8 cellular contexts compared by ENCODE assay signal in genomic region chr17:55601874-55602364, GRCh38.
DNase-seq lines count a peak whose midpoint lies in the region; ATAC-seq and TF ChIP-seq lines count a peak whose summit lies in the region.

No MANE protein-coding gene starts in this region.

- no peak for TF ChIP-seq POLR2A in spleen (IDR thresholded peaks at IDR 0.05)

- H3K4me1 ChIP-seq in heart right ventricle: no peaks in the 10 kb centered on the region
- no peaks in the 10 kb centered on the region for H3K4me1 ChIP-seq in right cardiac atrium (ENCODE audit: control insufficient read depth, insufficient read depth, low read length)
- no peaks in the 10 kb centered on the region for H3K4me1 ChIP-seq in SK-N-SH (ENCODE audit: control insufficient read depth in 1 of 2, insufficient read depth in 2 of 2, low read depth in 1 of 2, low read length in 1 of 2)
- no peaks in the 10 kb centered on the region for H3K4me1 ChIP-seq in fibroblast of lung (ENCODE audit: control insufficient read depth, extremely low read depth, insufficient read depth, low read length)
- H3K4me1 ChIP-seq in spleen: no peaks in the 10 kb centered on the region

- H3K79me2 ChIP-seq in SK-N-SH (ENCODE audit: insufficient read depth) (no peaks in the 10 kb centered on the region), fibroblast of lung (ENCODE audit: control insufficient read depth, insufficient read depth, low read length) (no peaks in the 10 kb centered on the region)

- TF ChIP-seq RAD21 in SK-N-SH (IDR thresholded peaks at IDR 0.05; ENCODE audit: low read length): peak; percentile 92

- no peak overlapping the region for H3K9ac ChIP-seq in SK-N-SH
- no peak overlapping the region for H3K9ac ChIP-seq in fibroblast of lung (ENCODE audit: insufficient read depth, low read length)

- CTCF ChIA-PET in SK-N-SH (lab: Yijun Ruan, JAX): interaction anchor here (0.7 to 3.4 kb wide), 57 partner anchors 8 to 1114 kb away, joined by 3 to 85 read pairs (median 5); partner anchors contain the start of genes PCTP and TMEM100

- H3K4me2 ChIP-seq in SK-N-SH (no peak overlapping the region), fibroblast of lung (ENCODE audit: extremely low read depth, insufficient read depth, low read length) (no peak overlapping the region)

- no peak for DNase-seq in heart right ventricle
- no peak for DNase-seq in right cardiac atrium
- peak; percentile 52 for DNase-seq in SK-N-SH
- DNase-seq in fibroblast of lung (ENCODE audit: low read depth in 2 of 2): peak in 1 of 2 donors; percentile 76
- DNase-seq in spleen: no peak
- DNase-seq in MG63: no peak

- no peaks in the 10 kb centered on the region for H3F3A ChIP-seq in SK-N-SH (replicated peaks; ENCODE audit: insufficient read depth)

- no peak for TF ChIP-seq EP300 in SK-N-SH (IDR thresholded peaks at IDR 0.05; ENCODE audit: borderline replicate concordance in 1 of 2, low read depth in 1 of 2, low read length in 1 of 2)

- POLR2A ChIA-PET in SK-N-SH (lab: Yijun Ruan, JAX): no interaction called here

- H3K27ac ChIP-seq in heart right ventricle (no peak overlapping the region), right cardiac atrium (ENCODE audit: low read length) (no peak overlapping the region), SK-N-SH (ENCODE audit: low read depth in 2 of 2, low read length in 1 of 2) (no peak overlapping the region), fibroblast of lung (ENCODE audit: insufficient read depth, low read length) (no peak overlapping the region), spleen (no peak overlapping the region)

- no peak for ATAC-seq in heart right ventricle
- no peak for ATAC-seq in right cardiac atrium
- ATAC-seq in HG03571 (IDR thresholded peaks at IDR 0.05; ENCODE audit: unreplicated experiment): peak; percentile 69
- ATAC-seq in HG02623 (IDR thresholded peaks at IDR 0.05; ENCODE audit: unreplicated experiment): no peak

- intact Hi-C loops in heart right ventricle (cut with DNase I): loop anchor here in 2 of 10 donors (1.0 to 10.0 kb wide), 2 partner anchors 67 to 75 kb away; no protein-coding TSS in a partner anchor
- intact Hi-C loops in right cardiac atrium (cut with DNase I): loop anchor here in 1 of 4 donors (5.0 kb wide), 1 partner anchor 75 kb away; no protein-coding TSS in a partner anchor
- intact Hi-C loops in spleen (cut with DNase I; ENCODE audit: low total_unique reads): no loop called here

- peak in 8 of 9 donors; percentile 14 to 71 (median 50) for TF ChIP-seq CTCF in heart right ventricle (IDR thresholded peaks at IDR 0.05)
- TF ChIP-seq CTCF in SK-N-SH (IDR thresholded peaks at IDR 0.05): peak; percentile 83
- TF ChIP-seq CTCF in fibroblast of lung (conservative IDR thresholded peaks at IDR 0.05 in 1 of 2, IDR thresholded peaks at IDR 0.05 in 1 of 2; ENCODE audit: low read depth in 1 of 2, low read length in 2 of 2): peak; percentile 89 to 93
- TF ChIP-seq CTCF in spleen (IDR thresholded peaks at IDR 0.05 in 8 of 11, conservative IDR thresholded peaks at IDR 0.05 in 3 of 11): peak in 10 of 11 experiments; percentile 23 to 73 (median 60)

- H2AFZ ChIP-seq in SK-N-SH (ENCODE audit: low read depth): no peak overlapping the region
- H2AFZ ChIP-seq in fibroblast of lung (ENCODE audit: low read length): no peak overlapping the region

- H4K20me1 ChIP-seq in SK-N-SH (ENCODE audit: insufficient read depth) (no peaks in the 10 kb centered on the region), fibroblast of lung (ENCODE audit: control insufficient read depth, extremely low read depth, insufficient read depth, low read length) (no peaks in the 10 kb centered on the region)

- peaks cover 0 to 48% (median 28%) of the 10 kb centered on the region in 11 donors for H3K9me3 ChIP-seq in heart right ventricle
- no peaks in the 10 kb centered on the region for H3K9me3 ChIP-seq in right cardiac atrium (ENCODE audit: control insufficient read depth, low read length)
- peaks cover 17% of the 10 kb centered on the region for H3K9me3 ChIP-seq in SK-N-SH
- H3K9me3 ChIP-seq in fibroblast of lung (ENCODE audit: control insufficient read depth, insufficient read depth, low read depth, low read length): no peaks in the 10 kb centered on the region
- H3K9me3 ChIP-seq in spleen: peaks cover 12 to 47% (median 34%) of the 10 kb centered on the region in 8 donors
- H3K9me3 ChIP-seq in MG63: peaks cover 3% of the 10 kb centered on the region; the same call in 1 of the 2 replicates

- H3K36me3 ChIP-seq in heart right ventricle: no peaks in the 10 kb centered on the region
- H3K36me3 ChIP-seq in SK-N-SH (replicated peaks in 1 of 2; ENCODE audit: control insufficient read depth in 1 of 2, insufficient read depth in 2 of 2, low read length in 1 of 2): no peaks in the 10 kb centered on the region
- H3K36me3 ChIP-seq in fibroblast of lung (ENCODE audit: control insufficient read depth, insufficient read depth, low read length): no peaks in the 10 kb centered on the region
- H3K36me3 ChIP-seq in spleen: no peaks in the 10 kb centered on the region
- no peaks in the 10 kb centered on the region for H3K36me3 ChIP-seq in MG63

- H3K4me3 ChIP-seq in heart right ventricle: no peak overlapping the region
- H3K4me3 ChIP-seq in right cardiac atrium (ENCODE audit: low read length): no peak overlapping the region
- H3K4me3 ChIP-seq in SK-N-SH (ENCODE audit: low read depth in 2 of 2, low read length in 1 of 2): no peak overlapping the region
- H3K4me3 ChIP-seq in fibroblast of lung (replicated peaks in 1 of 4; ENCODE audit: control extremely low read depth in 1 of 4, insufficient read depth in 1 of 4, low read depth in 3 of 4, low read length in 4 of 4): no peak overlapping the region
- no peak overlapping the region for H3K4me3 ChIP-seq in spleen
- H3K4me3 ChIP-seq in MG63: no peak overlapping the region

- no peaks in the 10 kb centered on the region for H3K9me2 ChIP-seq in SK-N-SH

- H3K27me3 ChIP-seq in heart right ventricle (peaks cover 0 to 8% (median 0%) of the 10 kb centered on the region in 7 donors), right cardiac atrium (ENCODE audit: control insufficient read depth, insufficient read depth) (no peaks in the 10 kb centered on the region), SK-N-SH (ENCODE audit: insufficient read depth) (no peaks in the 10 kb centered on the region), fibroblast of lung (ENCODE audit: control insufficient read depth, insufficient read depth, low read length) (no peaks in the 10 kb centered on the region), spleen (replicated peaks in 1 of 7) (peaks cover 0 to 6% (median 0%) of the 10 kb centered on the region in 7 donors), MG63 (peaks cover 4% of the 10 kb centered on the region)

TF ChIP-seq in SK-N-SH, 30 proteins besides CTCF, POLR2A, EP300 and RAD21:
- TF ChIP-seq NRF1 (IDR thresholded peaks at IDR 0.05; ENCODE audit: low read depth, low read length) (0 out of 2 replicates have a peak, but pooled peaks have one; percentile 20), GABPA (IDR thresholded peaks at IDR 0.05; ENCODE audit: low read depth) (no peak), SMC3 (IDR thresholded peaks at IDR 0.05; ENCODE audit: low read depth, low read length) (peak; percentile 93), RXRA (IDR thresholded peaks at IDR 0.05; ENCODE audit: borderline replicate concordance, low read depth) (no peak)
TF ChIP-seq in SK-N-SH: peak in this region for 2.
